ENCODE assay signal across 1 cellular context in the genomic region with DNA sequence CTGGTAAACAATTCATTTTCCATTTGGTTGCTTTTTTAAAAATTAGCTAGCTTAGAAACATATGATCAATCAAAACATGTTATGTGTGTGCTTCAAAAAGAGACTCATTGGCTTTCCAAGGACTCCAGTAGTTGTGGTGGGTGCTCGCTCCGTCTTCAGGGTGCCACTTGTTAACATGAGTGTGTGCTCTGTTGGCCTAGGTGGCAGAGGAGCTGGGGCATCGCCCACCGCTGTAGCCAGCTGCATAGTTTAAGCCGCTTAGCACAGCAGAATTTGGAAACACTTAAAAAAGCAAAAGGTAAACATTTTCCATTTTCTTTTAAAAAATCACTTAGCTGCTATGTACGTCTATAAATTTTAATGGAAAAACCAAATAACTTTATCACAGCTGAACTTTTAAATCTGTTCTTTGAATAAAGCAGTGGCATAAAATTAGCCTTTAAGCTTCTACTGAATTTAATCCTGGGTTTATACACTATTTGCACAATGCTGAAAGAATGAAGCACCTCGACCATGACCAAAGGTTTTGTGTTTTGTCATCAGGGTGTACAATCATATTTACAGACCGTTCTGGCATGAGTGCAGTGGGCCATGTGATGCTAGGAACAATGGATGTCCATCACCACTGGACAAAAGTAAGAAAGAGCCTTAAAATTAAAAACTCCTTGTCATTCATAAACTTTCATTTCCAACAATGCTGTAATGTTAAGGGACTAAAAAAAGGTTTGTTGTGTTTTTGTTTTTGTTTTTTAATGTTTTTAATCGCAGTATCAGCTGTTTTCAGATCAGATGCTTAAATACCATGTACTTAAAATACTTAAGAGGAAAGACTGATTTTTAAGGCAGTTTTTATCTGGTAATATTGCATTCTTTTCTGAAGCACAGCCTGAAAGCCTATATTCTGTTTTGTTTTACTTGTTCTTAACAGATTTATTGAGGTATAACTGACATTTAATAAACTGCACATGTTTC.
TF ChIP-seq lines count a peak whose summit lies in the region.

No MANE protein-coding gene starts in this region.

TF ChIP-seq in HepG2, 621 proteins besides CTCF, POLR2A, EP300 and RAD21 (continued from another document):
- TF ChIP-seq, protein P1, sequence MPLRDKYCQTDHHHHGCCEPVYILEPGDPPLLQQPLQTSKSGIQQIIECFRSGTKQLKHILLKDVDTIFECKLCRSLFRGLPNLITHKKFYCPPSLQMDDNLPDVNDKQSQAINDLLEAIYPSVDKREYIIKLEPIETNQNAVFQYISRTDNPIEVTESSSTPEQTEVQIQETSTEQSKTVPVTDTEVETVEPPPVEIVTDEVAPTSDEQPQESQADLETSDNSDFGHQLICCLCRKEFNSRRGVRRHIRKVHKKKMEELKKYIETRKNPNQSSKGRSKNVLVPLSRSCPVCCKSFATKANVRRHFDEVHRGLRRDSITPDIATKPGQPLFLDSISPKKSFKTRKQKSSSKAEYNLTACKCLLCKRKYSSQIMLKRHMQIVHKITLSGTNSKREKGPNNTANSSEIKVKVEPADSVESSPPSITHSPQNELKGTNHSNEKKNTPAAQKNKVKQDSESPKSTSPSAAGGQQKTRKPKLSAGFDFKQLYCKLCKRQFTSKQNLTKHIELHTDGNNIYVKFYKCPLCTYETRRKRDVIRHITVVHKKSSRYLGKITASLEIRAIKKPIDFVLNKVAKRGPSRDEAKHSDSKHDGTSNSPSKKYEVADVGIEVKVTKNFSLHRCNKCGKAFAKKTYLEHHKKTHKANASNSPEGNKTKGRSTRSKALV (CRISPR knock-in tag; IDR thresholded peaks at IDR 0.05) = no peak
- TF ChIP-seq SOX13 (IDR thresholded peaks at IDR 0.05) = no peak
- TF ChIP-seq SOX13 (CRISPR knock-in tag; conservative IDR thresholded peaks at IDR 0.05 in 1 of 2, IDR thresholded peaks at IDR 0.05 in 1 of 2) = peak in 1 of 2 experiments; percentile 27; a peak in 1 of 4 replicates
